In genomic region chr3:116285781-116286180, GRCh38 we compare ENCODE assay signal across 33 cellular contexts.
"Had no signal": no experiment of that assay in that cellular context is flagged by ENCODE, and none has a peak within 500 bp of the region (broad histone marks: within the 10 kb centered on the region; RNA-seq: fewer than 3 reads in every experiment).

No MANE protein-coding gene starts in this region.

- H3K27me3 Mint-ChIP-seq: activated CD4-positive, alpha-beta memory T cell treated with anti-CD3 and anti-CD28 coated beads, Interleukin-2, amount 10 ng/mL, durations not matched to agents 7 days and 5 days; activated CD4-positive, alpha-beta T cell treated with anti-CD3 and anti-CD28 coated beads for 36 hours; activated CD4-positive, alpha-beta T cell treated with anti-CD3 and anti-CD28 coated beads, Interleukin-2, amount 10 ng/mL, durations not matched to agents 7 days and 5 days; activated naive CD4-positive, alpha-beta T cell treated with anti-CD3 and anti-CD28 coated beads, Interleukin-2, amount 10 ng/mL, durations not matched to agents 7 days and 5 days; activated T-cell treated with anti-CD3 and anti-CD28 coated beads, Interleukin-2, amount 50 U/mL, for 24 hours; T-helper 17 cell had no signal

- H3K9me3 ChIP-seq: ascending aorta, breast epithelium, colonic mucosa, esophagus muscularis mucosa, gastrocnemius medialis, heart left ventricle had no signal

- DNase-seq: activated CD4-positive, alpha-beta memory T cell treated with anti-CD3 and anti-CD28 coated beads, Interleukin-2, amount 10 ng/mL, durations not matched to agents 7 days and 5 days; activated CD4-positive, alpha-beta T cell treated with anti-CD3 and anti-CD28 coated beads for 36 hours; activated CD4-positive, alpha-beta T cell treated with anti-CD3 and anti-CD28 coated beads, Interleukin-2, amount 10 ng/mL, durations not matched to agents 7 days and 5 days; activated CD4-positive, alpha-beta T cell treated with anti-CD3 and anti-CD28 coated beads, Interleukin-2, amount 50 U/mL, for 4 hours; activated CD4-positive, CD25-positive, alpha-beta regulatory T cell; activated CD4-positive, CD25-positive, alpha-beta regulatory T cell treated with anti-CD3 and anti-CD28 coated beads, Interleukin-2, amount 50 U/mL, for 72 hours; activated CD8-positive, alpha-beta memory T cell treated with anti-CD3 and anti-CD28 coated beads, Interleukin-2, amount 50 U/mL, for 48 hours; activated gamma-delta T cell; activated naive CD4-positive, alpha-beta T cell; activated naive CD4-positive, alpha-beta T cell treated with anti-CD3 and anti-CD28 coated beads, Interleukin-2, amount 10 ng/mL, durations not matched to agents 7 days and 5 days; activated naive CD8-positive, alpha-beta T cell treated with anti-CD3 and anti-CD28 coated beads, Interleukin-2, amount 10 ng/mL, durations not matched to agents 7 days and 5 days; activated T-cell treated with anti-CD3 and anti-CD28 coated beads for 4 hours; activated T-cell treated with anti-CD3 and anti-CD28 coated beads, Interleukin-2, amount 50 U/mL, for 24 hours; activated T-cell treated with anti-CD3 and anti-CD28 coated beads, Interleukin-2, amount 50 U/mL, for 72 hours; central memory CD4-positive, alpha-beta T cell; cerebellar nuclear complex; colonic mucosa; effector memory CD4-positive, alpha-beta T cell; erythroblast; foreskin keratinocyte; gastrocnemius medialis; glutamatergic neuron; heart left ventricle; T-helper 17 cell; T1000; WERI-Rb-1 had no signal

- H3K9me3 Mint-ChIP-seq: activated CD4-positive, alpha-beta memory T cell treated with anti-CD3 and anti-CD28 coated beads, Interleukin-2, amount 10 ng/mL, durations not matched to agents 7 days and 5 days; activated CD4-positive, alpha-beta T cell treated with anti-CD3 and anti-CD28 coated beads, Interleukin-2, amount 10 ng/mL, durations not matched to agents 7 days and 5 days; activated T-cell treated with anti-CD3 and anti-CD28 coated beads, Interleukin-2, amount 50 U/mL, for 72 hours; brain; T-helper 2 cell treated with Interferon-gamma antibody and Interleukin-4, amounts not matched to agents 5 μg/mL and 100 μg/mL, for 36 hours had no signal

- ATAC-seq: activated CD4-positive, alpha-beta T cell treated with anti-CD3 and anti-CD28 coated beads for 36 hours; activated naive CD4-positive, alpha-beta T cell treated with anti-CD3 and anti-CD28 coated beads, Interleukin-2, amount 50 U/mL, for 72 hours; activated T-cell treated with anti-CD3 and anti-CD28 coated beads, Interleukin-2, amount 50 U/mL, for 72 hours; foreskin keratinocyte; gastrocnemius medialis; heart left ventricle; T-helper 17 cell had no signal

- H3K36me3 ChIP-seq: ascending aorta, breast epithelium, cardiac muscle cell, colonic mucosa, esophagus muscularis mucosa, gastrocnemius medialis, heart left ventricle, WERI-Rb-1 had no signal

- H3K4me1 Mint-ChIP-seq: activated CD4-positive, alpha-beta memory T cell treated with anti-CD3 and anti-CD28 coated beads, Interleukin-2, amount 10 ng/mL, durations not matched to agents 7 days and 5 days; activated CD4-positive, alpha-beta T cell treated with anti-CD3 and anti-CD28 coated beads for 36 hours; activated CD4-positive, alpha-beta T cell treated with anti-CD3 and anti-CD28 coated beads, Interleukin-2, amount 10 ng/mL, durations not matched to agents 7 days and 5 days; activated naive CD4-positive, alpha-beta T cell treated with anti-CD3 and anti-CD28 coated beads, Interleukin-2, amount 10 ng/mL, durations not matched to agents 7 days and 5 days; activated naive CD8-positive, alpha-beta T cell treated with anti-CD3 and anti-CD28 coated beads, Interleukin-2, amount 10 ng/mL, durations not matched to agents 7 days and 5 days; T-helper 17 cell had no signal

- H3K4me3 ChIP-seq: ascending aorta, breast epithelium, cardiac muscle cell, colonic mucosa, esophagus muscularis mucosa, gastrocnemius medialis, heart left ventricle had no signal

- H3K4me1 ChIP-seq: ascending aorta, breast epithelium, colonic mucosa, esophagus muscularis mucosa, foreskin keratinocyte, gastrocnemius medialis, heart left ventricle had no signal

- H3K27ac Mint-ChIP-seq: activated CD4-positive, alpha-beta memory T cell treated with anti-CD3 and anti-CD28 coated beads, Interleukin-2, amount 10 ng/mL, durations not matched to agents 7 days and 5 days; activated CD4-positive, alpha-beta T cell treated with anti-CD3 and anti-CD28 coated beads for 36 hours; activated CD4-positive, alpha-beta T cell treated with anti-CD3 and anti-CD28 coated beads, Interleukin-2, amount 10 ng/mL, durations not matched to agents 7 days and 5 days; activated naive CD4-positive, alpha-beta T cell treated with anti-CD3 and anti-CD28 coated beads, Interleukin-2, amount 10 ng/mL, durations not matched to agents 7 days and 5 days; activated naive CD4-positive, alpha-beta T cell treated with anti-CD3 and anti-CD28 coated beads, Interleukin-2, amount 50 U/mL, for 72 hours; activated naive CD8-positive, alpha-beta T cell treated with anti-CD3 and anti-CD28 coated beads, Interleukin-2, amount 10 ng/mL, durations not matched to agents 7 days and 5 days; activated T-cell treated with anti-CD3 and anti-CD28 coated beads, Interleukin-2, amount 50 U/mL, for 24 hours; activated T-cell treated with anti-CD3 and anti-CD28 coated beads, Interleukin-2, amount 50 U/mL, for 72 hours; T-helper 17 cell; T-helper 2 cell treated with Interferon-gamma antibody and Interleukin-4, amounts not matched to agents 5 μg/mL and 100 μg/mL, for 36 hours had no signal

- H3K36me3 Mint-ChIP-seq: activated naive CD4-positive, alpha-beta T cell treated with anti-CD3 and anti-CD28 coated beads, Interleukin-2, amount 10 ng/mL, durations not matched to agents 7 days and 5 days; activated naive CD4-positive, alpha-beta T cell treated with anti-CD3 and anti-CD28 coated beads, Interleukin-2, amount 50 U/mL, for 72 hours; activated naive CD8-positive, alpha-beta T cell treated with anti-CD3 and anti-CD28 coated beads, Interleukin-2, amount 10 ng/mL, durations not matched to agents 7 days and 5 days; brain had no signal

- H3K4me3 Mint-ChIP-seq: activated CD4-positive, alpha-beta memory T cell treated with anti-CD3 and anti-CD28 coated beads, Interleukin-2, amount 10 ng/mL, durations not matched to agents 7 days and 5 days; activated CD4-positive, alpha-beta T cell treated with anti-CD3 and anti-CD28 coated beads for 36 hours; activated CD4-positive, alpha-beta T cell treated with anti-CD3 and anti-CD28 coated beads, Interleukin-2, amount 10 ng/mL, durations not matched to agents 7 days and 5 days; activated naive CD4-positive, alpha-beta T cell treated with anti-CD3 and anti-CD28 coated beads, Interleukin-2, amount 10 ng/mL, durations not matched to agents 7 days and 5 days; activated naive CD8-positive, alpha-beta T cell treated with anti-CD3 and anti-CD28 coated beads, Interleukin-2, amount 10 ng/mL, durations not matched to agents 7 days and 5 days; activated T-cell treated with anti-CD3 and anti-CD28 coated beads, Interleukin-2, amount 50 U/mL, for 24 hours; activated T-cell treated with anti-CD3 and anti-CD28 coated beads, Interleukin-2, amount 50 U/mL, for 72 hours; brain; T-helper 17 cell; T-helper 2 cell treated with Interferon-gamma antibody and Interleukin-4, amounts not matched to agents 5 μg/mL and 100 μg/mL, for 36 hours had no signal

- H3K27ac ChIP-seq: ascending aorta, breast epithelium, cardiac muscle cell, colonic mucosa, esophagus muscularis mucosa, foreskin keratinocyte, gastrocnemius medialis, WERI-Rb-1 had no signal

- H3K27me3 ChIP-seq: ascending aorta, breast epithelium, cardiac muscle cell, colonic mucosa, esophagus muscularis mucosa, gastrocnemius medialis, heart left ventricle had no signal
